ENCODE assay signal across 33 cellular contexts in genomic region chr2:240358821-240359342, GRCh38.
"Had no signal": no experiment of that assay in that cellular context is flagged by ENCODE, and none has a peak within 500 bp of the region (broad histone marks: within the 10 kb centered on the region; RNA-seq: fewer than 3 reads in every experiment).

No MANE protein-coding gene starts in this region.

- H3K36me3 ChIP-seq: breast epithelium, esophagus muscularis mucosa, right lobe of liver, thoracic aorta, uterus had no signal

- H3K4me3 ChIP-seq: breast epithelium, esophagus muscularis mucosa, hepatocyte, right lobe of liver, thoracic aorta, uterus had no signal

- H3K4me3 Mint-ChIP-seq: activated CD4-positive, alpha-beta memory T cell treated with anti-CD3 and anti-CD28 coated beads for 36 hours; activated CD4-positive, alpha-beta T cell treated with anti-CD3 and anti-CD28 coated beads, Interleukin-2, amount 10 ng/mL, durations not matched to agents 24 days and 14 days; activated naive CD4-positive, alpha-beta T cell treated with anti-CD3 and anti-CD28 coated beads, Interleukin-2, amount 50 U/mL, for 24 hours; activated naive CD8-positive, alpha-beta T cell treated with anti-CD3 and anti-CD28 coated beads, Interleukin-2, amount 50 U/mL, for 24 hours; activated T-cell treated with anti-CD3 and anti-CD28 coated beads, Interleukin-2, amount 50 U/mL, for 24 hours; activated T-helper 17 cell treated with anti-CD3 and anti-CD28 coated beads, Interleukin-2, amount 50 U/mL, for 72 hours; central memory CD8-positive, alpha-beta T cell; naive thymus-derived CD8-positive, alpha-beta T cell; neural crest cell; stimulated activated effector memory CD8-positive, alpha-beta T cell treated with anti-CD3 and anti-CD28 coated beads, Interleukin-12 subunit alpha, Interleukin-12 subunit beta, amount 100 ng/mL, for 72 hours; stimulated activated naive CD8-positive, alpha-beta T cell treated with anti-CD3 and anti-CD28 coated beads, Interleukin-15, Interleukin-2, amounts not matched to agents 100 ng/mL and 50 ng/mL, for 24 hours; T-helper 1 cell treated with Interleukin-12 subunit alpha and Interleukin-12 subunit beta and Interleukin-4 antibody, amounts not matched to agents 30 μg/mL and 1 μg/mL, for 36 hours had no signal

- DNase-seq: activated CD4-positive, alpha-beta memory T cell treated with anti-CD3 and anti-CD28 coated beads for 36 hours; activated CD4-positive, alpha-beta T cell treated with anti-CD3 and anti-CD28 coated beads, Interleukin-2, amount 10 ng/mL, durations not matched to agents 24 days and 14 days; activated CD4-positive, CD25-positive, alpha-beta regulatory T cell treated with anti-CD3 and anti-CD28 coated beads, Interleukin-2, amount 50 U/mL, for 72 hours; activated CD8-positive, alpha-beta memory T cell treated with anti-CD3 and anti-CD28 coated beads, Interleukin-2, amount 50 U/mL, for 4 hours; activated gamma-delta T cell treated with Interleukin-2 at 50 U/mL for 16 hours; activated naive CD8-positive, alpha-beta T cell treated with anti-CD3 and anti-CD28 coated beads, Interleukin-2, amount 50 U/mL, for 24 hours; activated T-cell treated with anti-CD3 and anti-CD28 coated beads, Interleukin-2, amount 50 U/mL, for 24 hours; amygdala; dermis blood vessel endothelial cell; effector CD4-positive, alpha-beta T cell; foreskin melanocyte; islet precursor cell; mesenchymal stem cell; naive thymus-derived CD8-positive, alpha-beta T cell; occipital lobe; small intestine; stimulated activated CD4-positive, alpha-beta T cell treated with anti-CD3 and anti-CD28 coated beads, Interleukin-4, amount 100 ng/mL, for 24 hours; T-helper 9 cell; trophoblast cell; uterus had no signal

- H3K27ac ChIP-seq: breast epithelium, esophagus muscularis mucosa, hepatocyte, right lobe of liver, thoracic aorta, uterus, VCaP had no signal

- H3K4me1 ChIP-seq: breast epithelium, uterus had no signal

- H3K36me3 Mint-ChIP-seq: activated CD4-positive, alpha-beta memory T cell treated with anti-CD3 and anti-CD28 coated beads for 36 hours; stimulated activated effector memory CD8-positive, alpha-beta T cell treated with anti-CD3 and anti-CD28 coated beads, Interleukin-12 subunit alpha, Interleukin-12 subunit beta, amount 100 ng/mL, for 72 hours had no signal

- H3K27me3 ChIP-seq: esophagus muscularis mucosa, hepatocyte, right lobe of liver, uterus had no signal

- H3K27ac Mint-ChIP-seq: activated CD4-positive, alpha-beta memory T cell treated with anti-CD3 and anti-CD28 coated beads for 36 hours; activated CD4-positive, alpha-beta T cell treated with anti-CD3 and anti-CD28 coated beads, Interleukin-2, amount 10 ng/mL, durations not matched to agents 24 days and 14 days; activated naive CD4-positive, alpha-beta T cell treated with anti-CD3 and anti-CD28 coated beads, Interleukin-2, amount 50 U/mL, for 24 hours; activated naive CD8-positive, alpha-beta T cell treated with anti-CD3 and anti-CD28 coated beads, Interleukin-2, amount 50 U/mL, for 24 hours; activated T-cell treated with anti-CD3 and anti-CD28 coated beads, Interleukin-2, amount 50 U/mL, for 24 hours; activated T-helper 17 cell treated with anti-CD3 and anti-CD28 coated beads, Interleukin-2, amount 50 U/mL, for 72 hours; naive thymus-derived CD8-positive, alpha-beta T cell; stimulated activated effector memory CD8-positive, alpha-beta T cell treated with anti-CD3 and anti-CD28 coated beads, Interleukin-12 subunit alpha, Interleukin-12 subunit beta, amount 100 ng/mL, for 72 hours; stimulated activated naive CD8-positive, alpha-beta T cell treated with anti-CD3 and anti-CD28 coated beads, Interleukin-15, Interleukin-2, amounts not matched to agents 100 ng/mL and 50 ng/mL, for 24 hours; T-helper 1 cell treated with Interleukin-12 subunit alpha and Interleukin-12 subunit beta and Interleukin-4 antibody, amounts not matched to agents 30 μg/mL and 1 μg/mL, for 36 hours had no signal

- ATAC-seq: activated T-helper 17 cell treated with anti-CD3 and anti-CD28 coated beads, Interleukin-2, amount 50 U/mL, for 72 hours; naive thymus-derived CD8-positive, alpha-beta T cell; right lobe of liver; stimulated activated effector memory CD8-positive, alpha-beta T cell treated with anti-CD3 and anti-CD28 coated beads, Interleukin-12 subunit alpha, Interleukin-12 subunit beta, amount 100 ng/mL, for 72 hours had no signal

- H3K27me3 Mint-ChIP-seq: activated CD4-positive, alpha-beta T cell treated with anti-CD3 and anti-CD28 coated beads, Interleukin-2, amount 10 ng/mL, durations not matched to agents 24 days and 14 days; activated naive CD4-positive, alpha-beta T cell treated with anti-CD3 and anti-CD28 coated beads, Interleukin-2, amount 50 U/mL, for 24 hours; activated naive CD8-positive, alpha-beta T cell treated with anti-CD3 and anti-CD28 coated beads, Interleukin-2, amount 50 U/mL, for 24 hours; stimulated activated naive CD8-positive, alpha-beta T cell treated with anti-CD3 and anti-CD28 coated beads, Interleukin-15, Interleukin-2, amounts not matched to agents 100 ng/mL and 50 ng/mL, for 24 hours had no signal

- H2AFZ ChIP-seq: hepatocyte had no signal

- H3K4me2 ChIP-seq: hepatocyte had no signal

- H3K9me3 ChIP-seq: right lobe of liver had no signal

- H3K4me1 Mint-ChIP-seq: activated CD4-positive, alpha-beta T cell treated with anti-CD3 and anti-CD28 coated beads, Interleukin-2, amount 10 ng/mL, durations not matched to agents 24 days and 14 days; activated naive CD4-positive, alpha-beta T cell treated with anti-CD3 and anti-CD28 coated beads, Interleukin-2, amount 50 U/mL, for 24 hours; activated naive CD8-positive, alpha-beta T cell treated with anti-CD3 and anti-CD28 coated beads, Interleukin-2, amount 50 U/mL, for 24 hours; activated T-helper 17 cell treated with anti-CD3 and anti-CD28 coated beads, Interleukin-2, amount 50 U/mL, for 72 hours; central memory CD8-positive, alpha-beta T cell had no signal
